In the genomic region with DNA sequence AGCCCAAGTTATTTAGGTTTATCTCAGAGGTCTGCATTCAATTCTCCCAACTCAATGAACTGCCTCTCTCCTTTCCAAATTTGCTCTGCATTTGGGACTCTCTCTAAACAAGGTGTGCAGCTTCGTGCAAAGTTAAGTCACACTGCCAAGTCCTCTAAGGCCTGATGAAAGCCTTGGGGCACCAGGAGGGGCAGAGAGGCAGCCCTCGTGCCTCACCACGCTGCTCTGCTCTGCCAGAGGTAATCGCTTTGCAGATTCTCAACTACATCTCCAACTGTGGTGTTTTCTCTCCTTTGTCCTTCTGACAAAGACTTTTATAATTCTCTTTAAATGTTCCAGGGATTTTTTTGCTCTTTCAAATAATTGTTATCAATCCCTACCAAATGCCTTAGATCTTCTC, we compare ENCODE assay signal across 16 cellular contexts.
DNase-seq lines count a peak whose midpoint lies in the region; ATAC-seq, FAIRE-seq and TF ChIP-seq lines count a peak whose summit lies in the region.
"Had no signal": no experiment of that assay in that cellular context is flagged by ENCODE, and none has a peak within 500 bp of the region (broad histone marks: within the 10 kb centered on the region; RNA-seq: fewer than 3 reads in every experiment).

No MANE protein-coding gene starts in this region.

- TF ChIP-seq RAD21 in H1 (IDR thresholded peaks at IDR 0.05 in 1 of 2, conservative IDR thresholded peaks at IDR 0.05 in 1 of 2; ENCODE audit: low read depth in 2 of 2, low read length in 2 of 2) = no peak

- no peak overlapping the region for H3K4me3 ChIP-seq in PC-3 (ENCODE audit: low read length)
- no peak overlapping the region for H3K4me3 ChIP-seq in H1 (ENCODE audit: extremely low read depth in 1 of 4, insufficient read depth in 2 of 4, low read depth in 3 of 4, low read length in 4 of 4)
- H3K4me3 ChIP-seq: HAP-1 had no signal

- no peak overlapping the region for H3K56ac ChIP-seq in H1 (replicated peaks; ENCODE audit: insufficient read length, low read depth, low read length)

- H2BK5ac ChIP-seq in H1 (ENCODE audit: low read depth, low read length) = no peak overlapping the region

- no peak overlapping the region for H3K18ac ChIP-seq in H1 (ENCODE audit: extremely low read depth, low read length)

- H3K9me2 ChIP-seq in PC-3 (replicated peaks; ENCODE audit: low read length) = no peaks in the 10 kb centered on the region

- H3K4me2 ChIP-seq in PC-3 (ENCODE audit: low read length) (no peak overlapping the region), H1 (ENCODE audit: insufficient read depth in 1 of 2, low read depth in 2 of 2, low read length in 2 of 2) (no peak overlapping the region)

- no peak overlapping the region for H4K91ac ChIP-seq in H1 (replicated peaks; ENCODE audit: insufficient read length, low read length)

- no peak for ATAC-seq in PC-3
- ATAC-seq in GM21528 (IDR thresholded peaks at IDR 0.05; ENCODE audit: low FRiP score, unreplicated experiment) = no peak
- ATAC-seq: HepG2 had no signal

- no peaks in the 10 kb centered on the region for H3K27me3 Mint-ChIP-seq in neural crest cell (ENCODE audit: low read depth)
- H3K27me3 Mint-ChIP-seq: CD4-positive, alpha-beta memory T cell had no signal

- no peak overlapping the region for H3K4ac ChIP-seq in H1 (replicated peaks; ENCODE audit: insufficient read length, low read depth, low read length)

- H4K20me1 ChIP-seq in PC-3 (ENCODE audit: low read length) (no peaks in the 10 kb centered on the region), H1 (replicated peaks in 1 of 2; ENCODE audit: control insufficient read depth in 1 of 2, insufficient read depth in 2 of 2, low read length in 2 of 2) (no peaks in the 10 kb centered on the region)

- WGBS in H1 (ENCODE audit: extremely low coverage in 1 of 2, insufficient coverage in 1 of 2, insufficient read length in 1 of 2, insufficient replicate concordance in 2 of 2, low coverage in 1 of 2, low lambda C conversion rate in 2 of 2, missing lambda C conversion rate in 1 of 2), 2 experiments = 48% methylated on average over 4 of the region's 4 CpGs; no CpG with 5 or more reads in 1 of the 2 experiments

- H3K27ac Mint-ChIP-seq in neural crest cell (ENCODE audit: unreplicated experiment) = peak overlapping the region; percentile 83
- H3K27ac Mint-ChIP-seq: CD4-positive, alpha-beta memory T cell had no signal

- H3K79me1 ChIP-seq in H1 (ENCODE audit: low read depth, low read length) = no peaks in the 10 kb centered on the region

- no TSS peak for BruUV-seq in PC-3 (replicated peaks; lab: Mats Ljungman, UMichigan)

- no peak overlapping the region for H2BK15ac ChIP-seq in H1 (ENCODE audit: low read length)

- H3F3A ChIP-seq in PC-3 (ENCODE audit: low read length, unreplicated experiment) = no peaks in the 10 kb centered on the region

- intact Hi-C loops in PC-3 (cut with micrococcal nuclease) = no loop called here

- no peaks in the 10 kb centered on the region for H3K79me2 ChIP-seq in PC-3 (ENCODE audit: low read length)
- H3K79me2 ChIP-seq in H1 (ENCODE audit: control insufficient read depth in 1 of 2, insufficient read depth in 2 of 2, low read length in 2 of 2) = no peaks in the 10 kb centered on the region

- TF ChIP-seq CTCF in PC-3 (conservative IDR thresholded peaks at IDR 0.05; ENCODE audit: low read depth, low read length) (no peak), H1 (IDR thresholded peaks at IDR 0.05; ENCODE audit: control extremely low read depth in 1 of 3, insufficient read depth in 1 of 3, low read depth in 1 of 3, low read length in 3 of 3) (no peak), neural crest cell (conservative IDR thresholded peaks at IDR 0.05) (no peak)

- H3K9me3 ChIP-seq in PC-3 (ENCODE audit: low read length) (no peaks in the 10 kb centered on the region), H1 (ENCODE audit: insufficient read depth in 2 of 2, low read depth in 1 of 2, low read length in 1 of 2) (no peaks in the 10 kb centered on the region)
- H3K9me3 ChIP-seq: BE2C, Caco-2, HAP-1 had no signal

- H4K8ac ChIP-seq in H1 (ENCODE audit: extremely low read depth, insufficient read depth, low read length) = no peak overlapping the region

- H2AFZ ChIP-seq in PC-3 (ENCODE audit: low read length) (peak overlapping the region; percentile 34; the same call in 1 of the 2 replicates), H1 (ENCODE audit: low read length) (peak overlapping the region; percentile 79; the same call in 1 of the 2 replicates)

- H3K27ac ChIP-seq in PC-3 (ENCODE audit: low read length) (no peak overlapping the region), H1 (ENCODE audit: low read depth, low read length) (no peak overlapping the region; the same call in 1 of the 2 replicates)
- H3K27ac ChIP-seq: C4-2B had no signal

- H3K27me3 ChIP-seq in PC-3 (ENCODE audit: low read length) (peaks cover 6% of the 10 kb centered on the region; the same call in 1 of the 2 replicates), H1 (replicated peaks in 1 of 4; ENCODE audit: control insufficient read depth in 3 of 4, extremely low read depth in 1 of 4, insufficient read depth in 3 of 4, low read length in 3 of 4) (no peaks in the 10 kb centered on the region)
- H3K27me3 ChIP-seq: BE2C had no signal

- no peak overlapping the region for H3K23ac ChIP-seq in H1 (ENCODE audit: insufficient read length)

- no peak overlapping the region for H2BK12ac ChIP-seq in H1 (ENCODE audit: low read depth, low read length)

- H2BK120ac ChIP-seq in H1 (replicated peaks; ENCODE audit: low read depth, low read length) = no peak overlapping the region

- FAIRE-seq in H1 (lab: Jason Lieb, UNC) = no peak
- FAIRE-seq: A204.1, HepG2, HTR-8/SVneo had no signal

- H3K14ac ChIP-seq in H1 (ENCODE audit: insufficient read length) = no peak overlapping the region

- H3K36me3 Mint-ChIP-seq in neural crest cell (ENCODE audit: low read depth) = peaks cover 3% of the 10 kb centered on the region
- H3K36me3 Mint-ChIP-seq: CD4-positive, alpha-beta memory T cell had no signal

- H3K9me3 Mint-ChIP-seq in neural crest cell = peaks cover 10% of the 10 kb centered on the region

- no peak overlapping the region for H2AK5ac ChIP-seq in H1 (ENCODE audit: low read depth, low read length)

- H3K4me3 Mint-ChIP-seq in neural crest cell = no peak overlapping the region
- H3K4me3 Mint-ChIP-seq: CD4-positive, alpha-beta memory T cell had no signal

- no peak overlapping the region for H4K5ac ChIP-seq in H1 (ENCODE audit: insufficient read length, low read depth, low read length)

- H3K9ac ChIP-seq in PC-3 (ENCODE audit: low read length) = no peak overlapping the region
- H3K9ac ChIP-seq in H1 (replicated peaks in 1 of 4; ENCODE audit: extremely low read depth in 1 of 4, low read depth in 3 of 4, low read length in 3 of 4) = no peak overlapping the region; a peak in 1 of 7 replicates

- DNase-seq in PC-3 = no peak
- DNase-seq in H1 (ENCODE audit: low read depth in 1 of 2, low spot score in 2 of 2) = no peak
- DNase-seq in neural crest cell (ENCODE audit: low read depth, low spot score) = no peak
- no peak for DNase-seq in COLO668 (lab: John Stamatoyannopoulos, UW; ENCODE audit: unreplicated experiment)
- DNase-seq in superior temporal gyrus (ENCODE audit: extremely low spot score) = no peak
- no peak for DNase-seq in activated CD4-positive, CD25-positive, alpha-beta regulatory T cell (lab: John Stamatoyannopoulos, UW)
- DNase-seq: BE2C; Caco-2; CD4-positive, alpha-beta memory T cell; GOT3 had no signal

- no peak for TF ChIP-seq EP300 in H1 (IDR thresholded peaks at IDR 0.05; ENCODE audit: borderline replicate concordance in 1 of 2, low read depth in 2 of 2, low read length in 2 of 2)

- H3K36me3 ChIP-seq in PC-3 (ENCODE audit: low read depth, low read length) (no peaks in the 10 kb centered on the region), H1 (ENCODE audit: control insufficient read depth in 2 of 4, insufficient read depth in 4 of 4, low read length in 3 of 4) (no peaks in the 10 kb centered on the region)
- H3K36me3 ChIP-seq: BE2C, HAP-1 had no signal

- no peak overlapping the region; the same call in 1 of the 2 replicates for H2BK20ac ChIP-seq in H1 (ENCODE audit: low read length)

- H3K4me1 ChIP-seq in PC-3 (ENCODE audit: insufficient read depth, low read length) = no peaks in the 10 kb centered on the region
- no peaks in the 10 kb centered on the region; a peak in 3 of 7 replicates for H3K4me1 ChIP-seq in H1 (replicated peaks in 1 of 4; ENCODE audit: control insufficient read depth in 3 of 4, insufficient read depth in 4 of 4, low read length in 3 of 4)
- H3K4me1 ChIP-seq: BE2C, Caco-2, HAP-1 had no signal

- POLR2A ChIA-PET in PC-3 (lab: Charles Lee; ENCODE audit: unreplicated experiment) = no interaction called here
- POLR2A ChIA-PET in H1 (lab: Charles Lee; ENCODE audit: partially characterized antibody) = no interaction called here

- CTCF ChIA-PET in PC-3 (lab: Charles Lee) = no interaction called here
- CTCF ChIA-PET in H1 (lab: Charles Lee; ENCODE audit: partially characterized antibody) = interaction anchor here (0.6 to 0.7 kb wide), 2 partner anchors 622 to 933 kb away, joined by 3 to 4 read pairs; no protein-coding TSS in a partner anchor

- H3K23me2 ChIP-seq in H1 (ENCODE audit: low read depth, low read length) = no peaks in the 10 kb centered on the region

- no peak for TF ChIP-seq POLR2A in H1 (IDR thresholded peaks at IDR 0.05; ENCODE audit: control extremely low read depth in 1 of 2, low read depth in 2 of 2, low read length in 2 of 2)

- peaks cover 26% of the 10 kb centered on the region for H3K4me1 Mint-ChIP-seq in neural crest cell
- H3K4me1 Mint-ChIP-seq: CD4-positive, alpha-beta memory T cell had no signal

TF ChIP-seq in H1, 55 proteins besides CTCF, POLR2A, EP300 and RAD21:
- TF ChIP-seq MAX (IDR thresholded peaks at IDR 0.05) = peak; percentile 64
- TF ChIP-seq, protein P1, sequence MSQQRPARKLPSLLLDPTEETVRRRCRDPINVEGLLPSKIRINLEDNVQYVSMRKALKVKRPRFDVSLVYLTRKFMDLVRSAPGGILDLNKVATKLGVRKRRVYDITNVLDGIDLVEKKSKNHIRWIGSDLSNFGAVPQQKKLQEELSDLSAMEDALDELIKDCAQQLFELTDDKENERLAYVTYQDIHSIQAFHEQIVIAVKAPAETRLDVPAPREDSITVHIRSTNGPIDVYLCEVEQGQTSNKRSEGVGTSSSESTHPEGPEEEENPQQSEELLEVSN (IDR thresholded peaks at IDR 0.05) = peak; percentile 40; the same call in 1 of the 2 replicates
- no peak for TF ChIP-seq EZH2 (IDR thresholded peaks at IDR 0.05; ENCODE audit: low read depth, low read length, severe bottlenecking)
